ENCODE assay signal across 22 cellular contexts in the genomic region with DNA sequence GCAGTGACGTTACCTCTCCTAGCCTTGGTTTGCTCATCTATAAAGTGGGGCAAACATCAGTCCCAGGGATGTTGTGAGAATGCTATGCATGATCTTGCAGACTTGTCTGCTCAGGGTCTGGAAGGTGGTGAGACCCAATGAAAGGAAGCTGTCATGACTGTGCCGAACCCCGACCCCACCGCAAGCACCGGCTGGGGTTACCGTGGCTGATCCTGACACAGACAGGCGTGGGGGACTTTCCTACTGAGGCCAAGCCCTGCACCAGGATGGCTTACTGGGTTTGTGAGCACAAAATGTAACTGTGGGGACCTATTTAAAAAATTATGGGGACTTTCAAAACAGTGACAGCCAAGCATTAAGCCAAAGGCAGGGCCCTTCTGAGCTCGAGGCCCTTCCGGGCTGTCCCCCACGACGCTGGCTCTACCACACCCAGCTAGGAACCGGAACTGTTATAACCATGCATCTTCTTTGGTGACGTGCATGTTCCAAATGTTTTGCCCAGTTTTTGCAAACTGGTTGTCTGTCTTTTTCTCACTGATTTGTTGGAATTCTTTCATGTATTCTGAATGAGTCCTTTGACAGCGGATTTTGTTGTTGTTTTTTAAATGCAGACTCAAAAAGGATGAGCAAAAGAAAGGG.
"Had no signal": no experiment of that assay in that cellular context is flagged by ENCODE, and none has a peak within 500 bp of the region (broad histone marks: within the 10 kb centered on the region; RNA-seq: fewer than 3 reads in every experiment).

No MANE protein-coding gene starts in this region.

- DNase-seq: activated B cell treated with CpG ODN at 0.5 μM for 24 hours; activated CD4-positive, alpha-beta memory T cell treated with anti-CD3 and anti-CD28 coated beads for 36 hours; activated CD4-positive, alpha-beta T cell treated with anti-CD3 and anti-CD28 coated beads for 4 hours; activated naive CD4-positive, alpha-beta T cell treated with anti-CD3 and anti-CD28 coated beads, Interleukin-2, amount 10 ng/mL, durations not matched to agents 7 days and 5 days; activated T-cell treated with anti-CD3 and anti-CD28 coated beads, Interleukin-2, amount 50 U/mL, for 24 hours; cerebellar nuclear complex; cortex of kidney; effector CD4-positive, alpha-beta T cell; heart right ventricle; kidney glomerular epithelial cell; left ventricle myocardium inferior; mesendoderm; naive thymus-derived CD8-positive, alpha-beta T cell; stimulated activated CD4-positive, alpha-beta T cell treated with anti-CD3 and anti-CD28 coated beads, Interleukin-4, amount 100 ng/mL, for 4 hours; stimulated activated naive CD4-positive, alpha-beta T cell treated with Interleukin-2 at 50 U/mL for 16 hours; tibial artery had no signal

- H3K27me3 Mint-ChIP-seq: activated CD4-positive, alpha-beta memory T cell treated with anti-CD3 and anti-CD28 coated beads for 36 hours; activated naive CD4-positive, alpha-beta T cell treated with anti-CD3 and anti-CD28 coated beads, Interleukin-2, amount 10 ng/mL, durations not matched to agents 7 days and 5 days had no signal

- H3K4me1 ChIP-seq: esophagus muscularis mucosa, gastroesophageal sphincter, heart right ventricle, left ventricle myocardium inferior, parathyroid adenoma, sigmoid colon, tibial artery had no signal

- H3K36me3 Mint-ChIP-seq: activated CD4-positive, alpha-beta memory T cell treated with anti-CD3 and anti-CD28 coated beads for 36 hours; activated naive CD4-positive, alpha-beta T cell treated with anti-CD3 and anti-CD28 coated beads, Interleukin-2, amount 10 ng/mL, durations not matched to agents 7 days and 5 days; naive thymus-derived CD8-positive, alpha-beta T cell had no signal

- H3K9me3 Mint-ChIP-seq: activated B cell treated with CpG ODN at 0.5 μM for 24 hours; activated CD4-positive, alpha-beta memory T cell treated with anti-CD3 and anti-CD28 coated beads for 36 hours; activated naive CD4-positive, alpha-beta T cell treated with anti-CD3 and anti-CD28 coated beads, Interleukin-2, amount 10 ng/mL, durations not matched to agents 7 days and 5 days; activated T-cell treated with anti-CD3 and anti-CD28 coated beads, Interleukin-2, amount 50 U/mL, for 24 hours; activated T-helper 2 cell treated with anti-CD3 and anti-CD28 coated beads, Interferon-gamma antibody, Interleukin-2, Interleukin-4, amounts not matched to agents 10 μg/mL and 5 μg/mL and 100 μg/mL, durations not matched to agents 14 hours and 24 hours and 36 hours; naive thymus-derived CD8-positive, alpha-beta T cell had no signal

- H2AFZ ChIP-seq: parathyroid adenoma had no signal

- H3K4me1 Mint-ChIP-seq: activated B cell treated with CpG ODN at 0.5 μM for 24 hours; activated naive CD4-positive, alpha-beta T cell treated with anti-CD3 and anti-CD28 coated beads, Interleukin-2, amount 10 ng/mL, durations not matched to agents 7 days and 5 days; naive thymus-derived CD8-positive, alpha-beta T cell had no signal

- H3K4me3 ChIP-seq: esophagus muscularis mucosa, gastroesophageal sphincter, heart right ventricle, left ventricle myocardium inferior, sigmoid colon, tibial artery had no signal

- H3K9me3 ChIP-seq: esophagus muscularis mucosa, gastroesophageal sphincter, left ventricle myocardium inferior, neutrophil, sigmoid colon, tibial artery had no signal

- H3K27ac ChIP-seq: esophagus muscularis mucosa, gastroesophageal sphincter, heart right ventricle, left ventricle myocardium inferior, neutrophil, parathyroid adenoma, sigmoid colon, tibial artery had no signal

- H3K9ac ChIP-seq: parathyroid adenoma had no signal

- H3K79me2 ChIP-seq: parathyroid adenoma had no signal

- H3K27ac Mint-ChIP-seq: activated B cell treated with CpG ODN at 0.5 μM for 24 hours; activated CD4-positive, alpha-beta memory T cell treated with anti-CD3 and anti-CD28 coated beads for 36 hours; activated naive CD4-positive, alpha-beta T cell treated with anti-CD3 and anti-CD28 coated beads, Interleukin-2, amount 10 ng/mL, durations not matched to agents 7 days and 5 days; activated T-cell treated with anti-CD3 and anti-CD28 coated beads, Interleukin-2, amount 50 U/mL, for 24 hours; activated T-helper 2 cell treated with anti-CD3 and anti-CD28 coated beads, Interferon-gamma antibody, Interleukin-2, Interleukin-4, amounts not matched to agents 10 μg/mL and 5 μg/mL and 100 μg/mL, durations not matched to agents 14 hours and 24 hours and 36 hours had no signal

- H3K27me3 ChIP-seq: gastroesophageal sphincter, neutrophil, sigmoid colon had no signal

- H3K36me3 ChIP-seq: esophagus muscularis mucosa, gastroesophageal sphincter, heart right ventricle, left ventricle myocardium inferior, neutrophil, sigmoid colon, tibial artery had no signal

- ATAC-seq: gastroesophageal sphincter; heart right ventricle; naive thymus-derived CD8-positive, alpha-beta T cell had no signal

- H3K4me3 Mint-ChIP-seq: activated B cell treated with CpG ODN at 0.5 μM for 24 hours; activated CD4-positive, alpha-beta memory T cell treated with anti-CD3 and anti-CD28 coated beads for 36 hours; activated naive CD4-positive, alpha-beta T cell treated with anti-CD3 and anti-CD28 coated beads, Interleukin-2, amount 10 ng/mL, durations not matched to agents 7 days and 5 days; activated T-cell treated with anti-CD3 and anti-CD28 coated beads, Interleukin-2, amount 50 U/mL, for 24 hours; naive thymus-derived CD8-positive, alpha-beta T cell had no signal
